8 cellular contexts compared by ENCODE assay signal in the genomic region with DNA sequence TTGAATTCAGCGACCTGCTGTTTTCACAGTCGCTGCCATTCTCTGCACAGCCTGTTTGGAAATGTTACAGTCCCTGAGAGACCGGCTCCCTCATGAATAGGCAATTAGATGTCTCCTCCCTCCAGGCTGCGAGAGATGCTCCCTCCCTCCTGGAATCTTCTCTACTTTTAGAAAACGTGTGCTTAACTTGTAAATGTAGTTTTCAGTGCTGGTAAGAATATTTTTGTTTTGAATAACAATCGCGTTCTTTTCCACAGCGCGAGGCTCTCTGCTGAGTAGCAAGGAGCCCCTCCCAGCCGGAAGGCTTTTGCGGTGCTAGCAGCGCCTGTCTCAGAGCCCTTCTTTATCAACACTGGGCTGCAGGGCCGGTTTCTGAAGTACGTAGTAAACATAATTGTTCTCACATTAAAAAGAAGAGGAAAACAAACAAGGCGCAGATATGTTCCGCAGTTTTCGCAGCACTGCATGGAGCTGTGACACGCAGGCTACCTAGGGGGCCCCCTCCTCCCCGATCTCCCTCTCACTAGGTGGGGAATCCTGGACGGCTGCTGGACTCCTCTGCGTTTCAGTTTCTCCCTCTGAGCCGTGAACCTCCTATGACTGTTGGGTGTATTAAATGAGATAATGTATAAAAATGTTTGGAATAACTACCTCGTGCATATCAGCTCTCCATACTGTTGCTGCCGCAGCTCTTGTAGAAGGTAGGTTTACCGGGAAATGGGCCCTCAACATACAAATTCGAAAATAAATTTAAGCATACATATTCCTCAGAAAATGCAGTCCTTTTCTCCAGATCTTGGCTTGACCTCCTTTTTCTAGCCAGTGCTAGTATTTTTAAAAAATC.
A peak's percentile ranks its signal among the peaks of the same experiment; 100 is the strongest.
DNase-seq lines count a peak whose midpoint lies in the region; ATAC-seq, FAIRE-seq and TF ChIP-seq lines count a peak whose summit lies in the region.

No MANE protein-coding gene starts in this region.

- H3K9me3 ChIP-seq in thoracic aorta, result no peaks in the 10 kb centered on the region

- no peak for ATAC-seq in thoracic aorta (ENCODE audit: insufficient number of reproducible peaks, low FRiP score, low read depth)

- no peak for FAIRE-seq in frontal cortex (lab: Jason Lieb, UNC)

- no peaks in the 10 kb centered on the region for H3K36me3 ChIP-seq in thoracic aorta

- H3K27ac ChIP-seq in thoracic aorta, result no peak overlapping the region

- H3K4me3 ChIP-seq in thoracic aorta, result peak overlapping the region; percentile 57

- peak; percentile 10 for DNase-seq in activated naive CD4-positive, alpha-beta T cell treated with Interleukin-2 at 50 U/mL for 16 hours
- no peak for DNase-seq in activated naive CD4-positive, alpha-beta T cell treated with anti-CD3 and anti-CD28 coated beads, Interleukin-2, amount 50 U/mL, for 16 hours
- DNase-seq in NCI-H1092 treated with DMSO at 0.1 percent for 48 hours (lab: John Stamatoyannopoulos, UW), result peak; percentile 44
- peak; percentile 48 for DNase-seq in astrocyte of the hippocampus (ENCODE audit: low read depth, low spot score)
- peak; percentile 5 for DNase-seq in kidney tubule cell (ENCODE audit: low spot score)
- DNase-seq in thoracic aorta (ENCODE audit: low spot score), result no peak
- DNase-seq in cortex of kidney (lab: John Stamatoyannopoulos, UW), result no peak
- DNase-seq in frontal cortex (ENCODE audit: low spot score in 2 of 2), result no peak

- no peak for TF ChIP-seq CTCF in thoracic aorta (IDR thresholded peaks at IDR 0.05)

- H3K4me1 ChIP-seq in thoracic aorta (ENCODE audit: control insufficient read depth in 1 of 2, low read depth in 2 of 2), result peaks cover 3 to 12% of the 10 kb centered on the region in 2 donors

- H3K27me3 ChIP-seq in thoracic aorta (replicated peaks; ENCODE audit: insufficient read depth), result no peaks in the 10 kb centered on the region

Comparison
In these comparisons a context has a peak if more than half of its experiments do, and no peak if none do; other contexts are left out.
1. DNase-seq: peak in activated naive CD4-positive, alpha-beta T cell treated with Interleukin-2 at 50 U/mL for 16 hours (single experiment), NCI-H1092 treated with DMSO at 0.1 percent for 48 hours (single experiment), astrocyte of the hippocampus (single experiment) and kidney tubule cell (single experiment); none in activated naive CD4-positive, alpha-beta T cell treated with anti-CD3 and anti-CD28 coated beads, Interleukin-2, amount 50 U/mL, for 16 hours (single experiment), thoracic aorta (single experiment), cortex of kidney (single experiment) and frontal cortex (0 of 2).